Comparison of ENCODE assay signal across 1 cellular context in genomic region chr19:2171349-2172145, GRCh38.
A peak's percentile ranks its signal among the peaks of the same experiment; 100 is the strongest.
TF ChIP-seq lines count a peak whose summit lies in the region.

No MANE protein-coding gene starts in this region.

TF ChIP-seq in GM12878, 131 proteins besides CTCF, POLR2A, EP300 and RAD21 (continued from another document and continues in another):
- TF ChIP-seq ELK1 (IDR thresholded peaks at IDR 0.05; ENCODE audit: low read depth, low read length) (0 out of 2 replicates have a peak, but pooled peaks have one; percentile 21), SP1 (IDR thresholded peaks at IDR 0.05; ENCODE audit: low read depth, low read length) (peak; percentile 73), LARP7 (IDR thresholded peaks at IDR 0.05) (peak; percentile 88; the same call in 1 of the 2 replicates), CREB1 (IDR thresholded peaks at IDR 0.05; ENCODE audit: low read depth) (peak; percentile 76), KDM1A (IDR thresholded peaks at IDR 0.05; ENCODE audit: borderline replicate concordance) (no peak), BCL11A (IDR thresholded peaks at IDR 0.05; ENCODE audit: low read depth, low read length) (peak; percentile 95), NFXL1 (IDR thresholded peaks at IDR 0.05; ENCODE audit: borderline replicate concordance) (no peak), MYC (IDR thresholded peaks at IDR 0.05; ENCODE audit: insufficient read depth, insufficient read length, insufficient replicate concordance, low read length, severe bottlenecking) (no peak), CBX3 (IDR thresholded peaks at IDR 0.05; ENCODE audit: borderline replicate concordance, low read depth) (no peak), SUPT20H (IDR thresholded peaks at IDR 0.05; ENCODE audit: borderline replicate concordance, control insufficient read depth, low read depth, low read length) (no peak), BRCA1 (IDR thresholded peaks at IDR 0.05; ENCODE audit: low read depth, low read length) (no peak), IRF4 (IDR thresholded peaks at IDR 0.05; ENCODE audit: low read depth, low read length) (peak; percentile 67; the same call in 1 of the 2 replicates), ZNF274 (IDR thresholded peaks at IDR 0.05; ENCODE audit: insufficient read depth, insufficient read length) (no peak), USF2 (IDR thresholded peaks at IDR 0.05; ENCODE audit: borderline replicate concordance, low read depth, low read length) (no peak), NR2C1 (IDR thresholded peaks at IDR 0.05) (no peak), CBX5 (IDR thresholded peaks at IDR 0.05; ENCODE audit: low read depth) (0 out of 2 replicates have a peak, but pooled peaks have one; percentile 56), REST (IDR thresholded peaks at IDR 0.05; ENCODE audit: low read depth, low read length) (no peak), ZNF622 (IDR thresholded peaks at IDR 0.05) (no peak), E2F4 (IDR thresholded peaks at IDR 0.05; ENCODE audit: low read depth, low read length) (no peak), FOXK2 (IDR thresholded peaks at IDR 0.05) (peak; percentile 44; the same call in 1 of the 2 replicates), POU2F2 (IDR thresholded peaks at IDR 0.05; ENCODE audit: borderline replicate concordance, low read depth, low read length) (peak; percentile 79; the same call in 2 of the 3 replicates), RAD51 (IDR thresholded peaks at IDR 0.05) (no peak), DPF2 (IDR thresholded peaks at IDR 0.05) (peak; percentile 94), NR2C2 (IDR thresholded peaks at IDR 0.05; ENCODE audit: borderline replicate concordance, control insufficient read depth, insufficient read length, low read depth) (no peak), PKNOX1 (IDR thresholded peaks at IDR 0.05) (peak; percentile 91), ZSCAN29 (IDR thresholded peaks at IDR 0.05) (0 out of 2 replicates have a peak, but pooled peaks have one; percentile 67), FOXM1 (IDR thresholded peaks at IDR 0.05; ENCODE audit: low read depth, low read length) (peak; percentile 88; the same call in 1 of the 2 replicates), KAT2A (conservative IDR thresholded peaks at IDR 0.05; ENCODE audit: control insufficient read depth, low read depth, low read length) (no peak), MLLT1 (IDR thresholded peaks at IDR 0.05) (peak; percentile 94), SPI1 (IDR thresholded peaks at IDR 0.05; ENCODE audit: borderline replicate concordance, insufficient read depth, low read depth, low read length) (peak; percentile 22; the same call in 1 of the 2 replicates), TBL1XR1 (IDR thresholded peaks at IDR 0.05; ENCODE audit: low read depth, low read length) (peak; percentile 93), EED (IDR thresholded peaks at IDR 0.05; ENCODE audit: low read depth) (peak; percentile 92), SIX5 (IDR thresholded peaks at IDR 0.05; ENCODE audit: low read depth, low read length, severe bottlenecking) (no peak), BACH1 (IDR thresholded peaks at IDR 0.05; ENCODE audit: borderline replicate concordance) (peak; percentile 96), ZBTB4 (CRISPR knock-in tag; IDR thresholded peaks at IDR 0.05) (no peak), WRNIP1 (IDR thresholded peaks at IDR 0.05; ENCODE audit: borderline replicate concordance, low read depth, low read length) (no peak), YY1 (IDR thresholded peaks at IDR 0.05; ENCODE audit: low read depth, low read length) (peak; percentile 63), CHD1 (IDR thresholded peaks at IDR 0.05; ENCODE audit: low read depth, low read length) (0 out of 2 replicates have a peak, but pooled peaks have one; percentile 72), RUNX3 (IDR thresholded peaks at IDR 0.05; ENCODE audit: low read length) (peak; percentile 98), JUNB (IDR thresholded peaks at IDR 0.05) (peak; percentile 48; the same call in 1 of the 2 replicates), CEBPZ (IDR thresholded peaks at IDR 0.05; ENCODE audit: low read depth, low read length) (no peak), SMC3 (IDR thresholded peaks at IDR 0.05; ENCODE audit: borderline replicate concordance, low read length) (peak; percentile 51), BHLHE40 (IDR thresholded peaks at IDR 0.05; ENCODE audit: borderline replicate concordance in 1 of 2, low read depth in 2 of 2, low read length in 1 of 2) (peak; percentile 85 to 89), SRF (IDR thresholded peaks at IDR 0.05; ENCODE audit: low read depth in 2 of 2, low read length in 2 of 2) (no peak), FOS (IDR thresholded peaks at IDR 0.05; ENCODE audit: borderline replicate concordance, extremely low read depth, insufficient read length) (no peak), HDGF (IDR thresholded peaks at IDR 0.05) (no peak; the same call in 1 of the 2 replicates), ESRRA (IDR thresholded peaks at IDR 0.05; ENCODE audit: low read length) (no peak), NFYA (IDR thresholded peaks at IDR 0.05; ENCODE audit: borderline replicate concordance, low read depth, low read length) (no peak), USF1 (IDR thresholded peaks at IDR 0.05; ENCODE audit: borderline replicate concordance, extremely low read length, insufficient read depth, low read depth, low read length) (no peak), MEF2B (IDR thresholded peaks at IDR 0.05; ENCODE audit: partially characterized antibody, poor library complexity, severe bottlenecking) (peak; percentile 100), JUND (IDR thresholded peaks at IDR 0.05; ENCODE audit: low read depth, low read length) (peak; percentile 47; the same call in 1 of the 2 replicates)
